In the genomic region with DNA sequence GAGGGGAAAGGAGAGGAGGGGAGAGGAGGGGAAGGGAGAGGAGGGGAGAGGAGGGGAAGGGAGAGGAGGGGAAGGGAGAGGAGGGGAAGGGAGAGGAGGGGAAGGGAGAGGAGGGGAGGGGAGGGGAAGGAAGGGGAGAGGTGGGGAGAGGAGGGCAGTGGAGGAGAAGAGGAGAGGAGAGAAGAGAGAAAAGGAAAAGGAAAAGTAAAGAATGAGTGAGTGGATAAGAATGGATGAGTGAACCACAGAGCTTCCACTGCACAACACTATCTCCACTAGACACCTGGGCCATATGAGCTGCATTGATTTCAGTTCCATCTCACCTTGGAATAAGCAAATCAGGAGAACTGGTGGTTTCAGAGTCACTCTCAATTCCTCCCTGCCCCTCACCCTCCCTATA, we compare ENCODE assay signal across 11 cellular contexts.
"Had no signal": no experiment of that assay in that cellular context is flagged by ENCODE, and none has a peak within 500 bp of the region (broad histone marks: within the 10 kb centered on the region; RNA-seq: fewer than 3 reads in every experiment).

No MANE protein-coding gene starts in this region.

- H3K9me3 ChIP-seq: HAP-1 had no signal

- ATAC-seq: GM23338, HCT116 had no signal

- H3K4me3 ChIP-seq: GM23248, GM23338, HAP-1 had no signal

- H3K9ac ChIP-seq: GM23248 had no signal

- FAIRE-seq: H1, H54 had no signal

- H3K36me3 ChIP-seq: HAP-1 had no signal

- H2AFZ ChIP-seq: GM23248 had no signal

- DNase-seq: GM23248, GOT3, H7, H9, HCEC 1CT, HFFc6 had no signal

- H3K4me2 ChIP-seq: GM23338 had no signal

- H3K27ac ChIP-seq: GM23248 had no signal
